ENCODE assay signal across 8 cellular contexts in genomic region chr3:114383875-114384557, GRCh38.
DNase-seq lines count a peak whose midpoint lies in the region; ATAC-seq, FAIRE-seq and TF ChIP-seq lines count a peak whose summit lies in the region.

No MANE protein-coding gene starts in this region.

- intact Hi-C loops in body of pancreas (cut with DNase I) = no loop called here

- no peak for TF ChIP-seq POLR2A in body of pancreas (IDR thresholded peaks at IDR 0.05)

- 33 to 44% methylated on average over 12 of the region's 12 CpGs for WGBS in body of pancreas, 2 donors

- H3K27me3 ChIP-seq in body of pancreas (no peaks in the 10 kb centered on the region), skeletal muscle satellite cell (ENCODE audit: control insufficient read depth, insufficient read depth, low read length) (no peaks in the 10 kb centered on the region)

- peak overlapping the region in 3 of 4 donors; percentile 47 to 72 (median 56) for H3K27ac ChIP-seq in body of pancreas

- ATAC-seq in body of pancreas = peak; percentile 95

- H3K4me1 ChIP-seq in body of pancreas (peaks cover 15% of the 10 kb centered on the region), skeletal muscle satellite cell (ENCODE audit: control insufficient read depth, insufficient read depth, low read length) (peaks cover 34% of the 10 kb centered on the region)

- peak; percentile 38 for FAIRE-seq in TTC549 (lab: Jason Lieb, UNC)

- H3K4me3 ChIP-seq in HFF-Myc (replicated peaks; ENCODE audit: low read depth, low read length) = 0 out of 2 replicates have a peak overlapping the region, but pooled peaks have one; percentile 8
- no peak overlapping the region for H3K4me3 ChIP-seq in body of pancreas
- peak overlapping the region; percentile 64 for H3K4me3 ChIP-seq in skeletal muscle satellite cell (ENCODE audit: low read length)

- DNase-seq in HFF-Myc (ENCODE audit: extremely low read depth, low read depth) (peak; percentile 76), NCI-H1105 treated with DMSO at 0.1 percent for 48 hours (lab: John Stamatoyannopoulos, UW) (peak; percentile 50), body of pancreas (peak; percentile 79 to 85 (median 81)), iPS DF 4.7 (ENCODE audit: extremely low read depth, low spot score) (peak; percentile 64), mesenteric fat pad (ENCODE audit: low spot score) (no peak)

- H3K36me3 ChIP-seq in body of pancreas (replicated peaks in 1 of 2; ENCODE audit: insufficient read depth in 1 of 2, low read depth in 2 of 2) (peaks cover 3 to 6% of the 10 kb centered on the region in 2 donors), skeletal muscle satellite cell (ENCODE audit: insufficient read depth, low read length) (peaks cover 3% of the 10 kb centered on the region)

- H3K9ac ChIP-seq in skeletal muscle satellite cell (ENCODE audit: low read depth, low read length) = peak overlapping the region; percentile 83

- TF ChIP-seq CTCF in GM12873 (IDR thresholded peaks at IDR 0.05; ENCODE audit: insufficient read depth, low read depth, low read length, missing control alignments) (peak; percentile 95), HFF-Myc (IDR thresholded peaks at IDR 0.05; ENCODE audit: low read depth, low read length, missing control alignments) (peak; percentile 95), body of pancreas (IDR thresholded peaks at IDR 0.05) (peak; percentile 82 to 94 (median 90))

- H3K9me3 ChIP-seq in body of pancreas = no peaks in the 10 kb centered on the region
- H3K9me3 ChIP-seq in skeletal muscle satellite cell (replicated peaks; ENCODE audit: low read length) = no peaks in the 10 kb centered on the region

- peak overlapping the region; percentile 78 for H3K4me2 ChIP-seq in skeletal muscle satellite cell (ENCODE audit: low read length)

Comparison
In these comparisons a context has a peak if more than half of its experiments do, and no peak if none do; other contexts are left out.
1. H3K4me3 ChIP-seq: peak in HFF-Myc (single experiment) and skeletal muscle satellite cell (single experiment); none in body of pancreas (0 of 2).
2. Peak in every context shown above with its lines, with median percentiles within 50 percentile points of each other: CTCF ChIP-seq.